2 cellular contexts compared by ENCODE assay signal in the genomic region with DNA sequence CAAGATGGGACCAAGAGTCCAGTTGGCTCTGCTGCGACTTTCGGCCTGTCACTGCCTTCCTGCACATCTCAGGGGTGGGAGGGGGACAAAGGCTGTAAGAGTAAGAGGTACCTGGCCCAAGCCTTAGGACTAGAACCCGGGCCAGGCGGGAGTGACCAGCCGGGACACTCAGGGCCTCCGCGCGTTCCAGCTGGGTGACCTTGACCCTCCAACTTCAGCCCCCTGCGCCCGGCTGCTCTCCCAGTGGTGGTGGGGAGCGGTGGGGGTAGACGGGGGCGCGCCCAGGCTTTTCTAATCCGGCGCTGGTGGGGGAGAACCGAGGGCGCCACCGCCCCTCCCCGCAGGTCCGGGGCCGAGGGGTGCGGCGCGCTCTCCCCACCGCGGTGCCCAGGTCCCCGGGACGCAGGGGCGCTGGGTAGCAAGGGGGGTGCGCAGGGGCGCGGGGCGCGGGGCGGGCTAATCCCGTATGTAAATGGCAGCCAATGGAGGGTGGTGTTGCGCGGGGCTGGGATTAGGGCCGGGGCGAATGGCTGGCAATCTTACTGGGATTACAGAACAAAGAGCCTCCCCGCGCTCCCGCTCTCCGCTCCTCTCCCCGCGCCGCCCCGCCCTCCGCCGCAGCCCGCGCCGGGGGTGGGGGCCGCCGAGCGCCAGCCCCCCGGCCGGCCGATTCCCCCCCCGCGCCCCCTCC.
TF ChIP-seq lines count a peak whose summit lies in the region.

Gene GTF2IRD1, plus strand, starts transcription at position 586 of the 691 bp plus-strand sequence. CDS start 54,175 bp downstream, outside the sequence.

TF ChIP-seq in HCT116, 20 proteins besides CTCF, POLR2A, EP300 and RAD21:
- TF ChIP-seq ZNF274 (IDR thresholded peaks at IDR 0.05; ENCODE audit: low read depth, low read length): no peak
- peak; percentile 58 for TF ChIP-seq SP1 (IDR thresholded peaks at IDR 0.05; ENCODE audit: low read depth)
- TF ChIP-seq TCF7L2 (IDR thresholded peaks at IDR 0.05; ENCODE audit: borderline replicate concordance, extremely low read depth, insufficient read depth, insufficient read length): peak; percentile 85
TF ChIP-seq in HCT116: peak in this region for 2.

TF ChIP-seq in HepG2, 621 proteins besides CTCF, POLR2A, EP300 and RAD21 (continues in another document):
- TF ChIP-seq, protein P1, sequence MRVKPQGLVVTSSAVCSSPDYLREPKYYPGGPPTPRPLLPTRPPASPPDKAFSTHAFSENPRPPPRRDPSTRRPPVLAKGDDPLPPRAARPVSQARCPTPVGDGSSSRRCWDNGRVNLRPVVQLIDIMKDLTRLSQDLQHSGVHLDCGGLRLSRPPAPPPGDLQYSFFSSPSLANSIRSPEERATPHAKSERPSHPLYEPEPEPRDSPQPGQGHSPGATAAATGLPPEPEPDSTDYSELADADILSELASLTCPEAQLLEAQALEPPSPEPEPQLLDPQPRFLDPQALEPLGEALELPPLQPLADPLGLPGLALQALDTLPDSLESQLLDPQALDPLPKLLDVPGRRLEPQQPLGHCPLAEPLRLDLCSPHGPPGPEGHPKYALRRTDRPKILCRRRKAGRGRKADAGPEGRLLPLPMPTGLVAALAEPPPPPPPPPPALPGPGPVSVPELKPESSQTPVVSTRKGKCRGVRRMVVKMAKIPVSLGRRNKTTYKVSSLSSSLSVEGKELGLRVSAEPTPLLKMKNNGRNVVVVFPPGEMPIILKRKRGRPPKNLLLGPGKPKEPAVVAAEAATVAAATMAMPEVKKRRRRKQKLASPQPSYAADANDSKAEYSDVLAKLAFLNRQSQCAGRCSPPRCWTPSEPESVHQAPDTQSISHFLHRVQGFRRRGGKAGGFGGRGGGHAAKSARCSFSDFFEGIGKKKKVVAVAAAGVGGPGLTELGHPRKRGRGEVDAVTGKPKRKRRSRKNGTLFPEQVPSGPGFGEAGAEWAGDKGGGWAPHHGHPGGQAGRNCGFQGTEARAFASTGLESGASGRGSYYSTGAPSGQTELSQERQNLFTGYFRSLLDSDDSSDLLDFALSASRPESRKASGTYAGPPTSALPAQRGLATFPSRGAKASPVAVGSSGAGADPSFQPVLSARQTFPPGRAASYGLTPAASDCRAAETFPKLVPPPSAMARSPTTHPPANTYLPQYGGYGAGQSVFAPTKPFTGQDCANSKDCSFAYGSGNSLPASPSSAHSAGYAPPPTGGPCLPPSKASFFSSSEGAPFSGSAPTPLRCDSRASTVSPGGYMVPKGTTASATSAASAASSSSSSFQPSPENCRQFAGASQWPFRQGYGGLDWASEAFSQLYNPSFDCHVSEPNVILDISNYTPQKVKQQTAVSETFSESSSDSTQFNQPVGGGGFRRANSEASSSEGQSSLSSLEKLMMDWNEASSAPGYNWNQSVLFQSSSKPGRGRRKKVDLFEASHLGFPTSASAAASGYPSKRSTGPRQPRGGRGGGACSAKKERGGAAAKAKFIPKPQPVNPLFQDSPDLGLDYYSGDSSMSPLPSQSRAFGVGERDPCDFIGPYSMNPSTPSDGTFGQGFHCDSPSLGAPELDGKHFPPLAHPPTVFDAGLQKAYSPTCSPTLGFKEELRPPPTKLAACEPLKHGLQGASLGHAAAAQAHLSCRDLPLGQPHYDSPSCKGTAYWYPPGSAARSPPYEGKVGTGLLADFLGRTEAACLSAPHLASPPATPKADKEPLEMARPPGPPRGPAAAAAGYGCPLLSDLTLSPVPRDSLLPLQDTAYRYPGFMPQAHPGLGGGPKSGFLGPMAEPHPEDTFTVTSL (CRISPR knock-in tag; IDR thresholded peaks at IDR 0.05; ENCODE audit: borderline replicate concordance): no peak
- TF ChIP-seq, protein P2, sequence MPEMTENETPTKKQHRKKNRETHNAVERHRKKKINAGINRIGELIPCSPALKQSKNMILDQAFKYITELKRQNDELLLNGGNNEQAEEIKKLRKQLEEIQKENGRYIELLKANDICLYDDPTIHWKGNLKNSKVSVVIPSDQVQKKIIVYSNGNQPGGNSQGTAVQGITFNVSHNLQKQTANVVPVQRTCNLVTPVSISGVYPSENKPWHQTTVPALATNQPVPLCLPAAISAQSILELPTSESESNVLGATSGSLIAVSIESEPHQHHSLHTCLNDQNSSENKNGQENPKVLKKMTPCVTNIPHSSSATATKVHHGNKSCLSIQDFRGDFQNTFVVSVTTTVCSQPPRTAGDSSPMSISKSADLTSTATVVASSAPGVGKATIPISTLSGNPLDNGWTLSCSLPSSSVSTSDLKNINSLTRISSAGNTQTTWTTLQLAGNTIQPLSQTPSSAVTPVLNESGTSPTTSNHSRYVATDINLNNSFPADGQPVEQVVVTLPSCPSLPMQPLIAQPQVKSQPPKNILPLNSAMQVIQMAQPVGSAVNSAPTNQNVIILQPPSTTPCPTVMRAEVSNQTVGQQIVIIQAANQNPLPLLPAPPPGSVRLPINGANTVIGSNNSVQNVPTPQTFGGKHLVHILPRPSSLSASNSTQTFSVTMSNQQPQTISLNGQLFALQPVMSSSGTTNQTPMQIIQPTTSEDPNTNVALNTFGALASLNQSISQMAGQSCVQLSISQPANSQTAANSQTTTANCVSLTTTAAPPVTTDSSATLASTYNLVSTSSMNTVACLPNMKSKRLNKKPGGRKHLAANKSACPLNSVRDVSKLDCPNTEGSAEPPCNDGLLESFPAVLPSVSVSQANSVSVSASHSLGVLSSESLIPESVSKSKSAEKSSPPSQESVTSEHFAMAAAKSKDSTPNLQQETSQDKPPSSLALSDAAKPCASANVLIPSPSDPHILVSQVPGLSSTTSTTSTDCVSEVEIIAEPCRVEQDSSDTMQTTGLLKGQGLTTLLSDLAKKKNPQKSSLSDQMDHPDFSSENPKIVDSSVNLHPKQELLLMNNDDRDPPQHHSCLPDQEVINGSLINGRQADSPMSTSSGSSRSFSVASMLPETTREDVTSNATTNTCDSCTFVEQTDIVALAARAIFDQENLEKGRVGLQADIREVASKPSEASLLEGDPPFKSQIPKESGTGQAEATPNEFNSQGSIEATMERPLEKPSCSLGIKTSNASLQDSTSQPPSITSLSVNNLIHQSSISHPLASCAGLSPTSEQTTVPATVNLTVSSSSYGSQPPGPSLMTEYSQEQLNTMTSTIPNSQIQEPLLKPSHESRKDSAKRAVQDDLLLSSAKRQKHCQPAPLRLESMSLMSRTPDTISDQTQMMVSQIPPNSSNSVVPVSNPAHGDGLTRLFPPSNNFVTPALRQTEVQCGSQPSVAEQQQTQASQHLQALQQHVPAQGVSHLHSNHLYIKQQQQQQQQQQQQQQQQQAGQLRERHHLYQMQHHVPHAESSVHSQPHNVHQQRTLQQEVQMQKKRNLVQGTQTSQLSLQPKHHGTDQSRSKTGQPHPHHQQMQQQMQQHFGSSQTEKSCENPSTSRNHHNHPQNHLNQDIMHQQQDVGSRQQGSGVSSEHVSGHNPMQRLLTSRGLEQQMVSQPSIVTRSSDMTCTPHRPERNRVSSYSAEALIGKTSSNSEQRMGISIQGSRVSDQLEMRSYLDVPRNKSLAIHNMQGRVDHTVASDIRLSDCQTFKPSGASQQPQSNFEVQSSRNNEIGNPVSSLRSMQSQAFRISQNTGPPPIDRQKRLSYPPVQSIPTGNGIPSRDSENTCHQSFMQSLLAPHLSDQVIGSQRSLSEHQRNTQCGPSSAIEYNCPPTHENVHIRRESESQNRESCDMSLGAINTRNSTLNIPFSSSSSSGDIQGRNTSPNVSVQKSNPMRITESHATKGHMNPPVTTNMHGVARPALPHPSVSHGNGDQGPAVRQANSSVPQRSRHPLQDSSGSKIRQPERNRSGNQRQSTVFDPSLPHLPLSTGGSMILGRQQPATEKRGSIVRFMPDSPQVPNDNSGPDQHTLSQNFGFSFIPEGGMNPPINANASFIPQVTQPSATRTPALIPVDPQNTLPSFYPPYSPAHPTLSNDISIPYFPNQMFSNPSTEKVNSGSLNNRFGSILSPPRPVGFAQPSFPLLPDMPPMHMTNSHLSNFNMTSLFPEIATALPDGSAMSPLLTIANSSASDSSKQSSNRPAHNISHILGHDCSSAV (CRISPR knock-in tag; IDR thresholded peaks at IDR 0.05; ENCODE audit: borderline replicate concordance): no peak
- TF ChIP-seq PHF8 (CRISPR knock-in tag; IDR thresholded peaks at IDR 0.05): peak; percentile 65
- TF ChIP-seq MED1 (CRISPR knock-in tag; IDR thresholded peaks at IDR 0.05): peak; percentile 32
- no peak for TF ChIP-seq HNRNPH1 (optimal IDR thresholded peaks at IDR 0.05; ENCODE audit: low read depth, low read length)
- no peak for TF ChIP-seq ZNF354B (CRISPR knock-in tag; IDR thresholded peaks at IDR 0.05)
- no peak for TF ChIP-seq TARDBP (CRISPR knock-in tag; IDR thresholded peaks at IDR 0.05)
- no peak for TF ChIP-seq NFE2L2 (IDR thresholded peaks at IDR 0.05; ENCODE audit: low read length)
- TF ChIP-seq ZFP62 (CRISPR knock-in tag; IDR thresholded peaks at IDR 0.05): no peak
- peak; percentile 29 for TF ChIP-seq SPEN (CRISPR knock-in tag; IDR thresholded peaks at IDR 0.05; ENCODE audit: low read depth)
- no peak for TF ChIP-seq ZNF224 (CRISPR knock-in tag; IDR thresholded peaks at IDR 0.05)
- no peak for TF ChIP-seq ZSCAN9 (CRISPR knock-in tag; IDR thresholded peaks at IDR 0.05; ENCODE audit: borderline replicate concordance)
- TF ChIP-seq ZSCAN31 (CRISPR knock-in tag; IDR thresholded peaks at IDR 0.05; ENCODE audit: low read depth): no peak
- TF ChIP-seq ZNF563 (CRISPR knock-in tag; IDR thresholded peaks at IDR 0.05): peak; percentile 31; the same call in 1 of the 2 replicates
- no peak for TF ChIP-seq NFIB (CRISPR knock-in tag; IDR thresholded peaks at IDR 0.05; ENCODE audit: borderline replicate concordance)
- TF ChIP-seq NR2F1 (CRISPR knock-in tag; IDR thresholded peaks at IDR 0.05): peak; percentile 63 to 80; a peak in 3 of 4 replicates
- TF ChIP-seq KMT2B (CRISPR knock-in tag; IDR thresholded peaks at IDR 0.05): no peak
- TF ChIP-seq GABPB1 (CRISPR knock-in tag; IDR thresholded peaks at IDR 0.05): peak; percentile 37; the same call in 1 of the 2 replicates
- TF ChIP-seq BHLHE40 (IDR thresholded peaks at IDR 0.05; ENCODE audit: low read length): no peak
- TF ChIP-seq NCOR1 (IDR thresholded peaks at IDR 0.05; ENCODE audit: borderline replicate concordance, low read length): peak; percentile 26; the same call in 1 of the 2 replicates
- no peak for TF ChIP-seq ZBTB3 (CRISPR knock-in tag; IDR thresholded peaks at IDR 0.05; ENCODE audit: borderline replicate concordance, low read depth)
- no peak for TF ChIP-seq USF2 (IDR thresholded peaks at IDR 0.05; ENCODE audit: low read depth, low read length)
- no peak for TF ChIP-seq USF2 (CRISPR knock-in tag; IDR thresholded peaks at IDR 0.05; ENCODE audit: borderline replicate concordance)
- TF ChIP-seq ZNF672 (CRISPR knock-in tag; IDR thresholded peaks at IDR 0.05): no peak
- TF ChIP-seq ATAD3A (CRISPR knock-in tag; IDR thresholded peaks at IDR 0.05): no peak
- TF ChIP-seq ARNTL (CRISPR knock-in tag; IDR thresholded peaks at IDR 0.05): no peak
- TF ChIP-seq ATF5 (CRISPR knock-in tag; IDR thresholded peaks at IDR 0.05; ENCODE audit: low read depth): no peak
- TF ChIP-seq NR2F2 (IDR thresholded peaks at IDR 0.05; ENCODE audit: borderline replicate concordance, low read depth): 0 out of 2 replicates have a peak, but pooled peaks have one; percentile 33
- TF ChIP-seq, protein P3, sequence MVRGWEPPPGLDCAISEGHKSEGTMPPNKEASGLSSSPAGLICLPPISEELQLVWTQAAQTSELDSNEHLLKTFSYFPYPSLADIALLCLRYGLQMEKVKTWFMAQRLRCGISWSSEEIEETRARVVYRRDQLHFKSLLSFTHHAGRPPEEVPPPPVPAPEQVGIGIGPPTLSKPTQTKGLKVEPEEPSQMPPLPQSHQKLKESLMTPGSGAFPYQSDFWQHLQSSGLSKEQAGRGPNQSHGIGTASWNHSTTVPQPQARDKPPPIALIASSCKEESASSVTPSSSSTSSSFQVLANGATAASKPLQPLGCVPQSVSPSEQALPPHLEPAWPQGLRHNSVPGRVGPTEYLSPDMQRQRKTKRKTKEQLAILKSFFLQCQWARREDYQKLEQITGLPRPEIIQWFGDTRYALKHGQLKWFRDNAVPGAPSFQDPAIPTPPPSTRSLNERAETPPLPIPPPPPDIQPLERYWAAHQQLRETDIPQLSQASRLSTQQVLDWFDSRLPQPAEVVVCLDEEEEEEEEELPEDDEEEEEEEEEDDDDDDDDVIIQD (CRISPR knock-in tag; IDR thresholded peaks at IDR 0.05; ENCODE audit: low read depth): no peak
- TF ChIP-seq GATAD2A (CRISPR knock-in tag; IDR thresholded peaks at IDR 0.05): 0 out of 2 replicates have a peak, but pooled peaks have one; percentile 21
- no peak for TF ChIP-seq KMT2A (CRISPR knock-in tag; IDR thresholded peaks at IDR 0.05)
- no peak for TF ChIP-seq ZNF546 (CRISPR knock-in tag; conservative IDR thresholded peaks at IDR 0.05)
- TF ChIP-seq, protein P4, sequence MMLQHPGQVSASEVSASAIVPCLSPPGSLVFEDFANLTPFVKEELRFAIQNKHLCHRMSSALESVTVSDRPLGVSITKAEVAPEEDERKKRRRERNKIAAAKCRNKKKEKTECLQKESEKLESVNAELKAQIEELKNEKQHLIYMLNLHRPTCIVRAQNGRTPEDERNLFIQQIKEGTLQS (CRISPR knock-in tag; IDR thresholded peaks at IDR 0.05): 0 out of 2 replicates have a peak, but pooled peaks have one; percentile 18
- TF ChIP-seq ZNF879 (CRISPR knock-in tag; IDR thresholded peaks at IDR 0.05): no peak
- TF ChIP-seq TRAFD1 (CRISPR knock-in tag; IDR thresholded peaks at IDR 0.05; ENCODE audit: borderline replicate concordance): no peak
